8 cellular contexts compared by ENCODE assay signal in the genomic region with DNA sequence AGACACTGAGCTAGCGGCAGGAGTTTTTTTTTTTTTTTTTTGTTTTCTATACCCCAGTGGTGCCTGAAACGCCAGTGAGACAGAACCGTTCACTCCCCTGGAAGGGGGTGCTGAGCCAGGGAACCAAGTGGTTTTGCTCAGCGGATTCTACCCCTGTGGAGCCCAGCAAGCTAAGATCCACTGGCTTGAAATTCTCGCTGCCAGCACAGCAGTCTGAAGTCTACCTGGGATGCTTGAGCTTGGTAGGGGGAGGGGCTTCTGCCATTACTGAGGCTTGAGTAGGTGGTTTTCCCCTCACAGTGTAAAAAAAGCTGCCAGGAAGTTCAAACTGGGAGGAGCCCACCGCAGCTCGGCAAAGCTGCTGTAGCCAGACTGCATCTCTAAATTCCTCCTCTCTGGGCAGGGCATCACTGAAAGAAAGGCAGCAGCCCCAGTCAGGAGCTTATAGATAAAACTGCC.
DNase-seq lines count a peak whose midpoint lies in the region; ATAC-seq and TF ChIP-seq lines count a peak whose summit lies in the region.
"Not testable (repeated sequence)": the region's sequence is repeated elsewhere in the genome, so short reads cannot be mapped to it uniquely, and the experiment has no call there.

No MANE protein-coding gene starts in this region.

- H3K9ac ChIP-seq in iPS-15b (ENCODE audit: low read depth, low read length): not testable (repeated sequence)

- not testable (repeated sequence) for H3K79me2 ChIP-seq in OCI-LY7 (ENCODE audit: insufficient read depth, low read depth, low read length)

- H3K27ac Mint-ChIP-seq in CD4-positive, alpha-beta memory T cell: peak overlapping the region in 5 of 7 donors; percentile 57 to 93 (median 77)
- H3K27ac Mint-ChIP-seq in activated CD4-positive, alpha-beta T cell treated with anti-CD3 and anti-CD28 coated beads, Interleukin-2, amount 10 ng/mL, durations not matched to agents 7 days and 5 days: peak overlapping the region; percentile 91
- H3K27ac Mint-ChIP-seq in activated naive CD8-positive, alpha-beta T cell: peak overlapping the region; percentile 61

- not testable (repeated sequence) for BruUV-seq in OCI-LY7 (replicated peaks; lab: Mats Ljungman, UMichigan)

- not testable (repeated sequence) for TF ChIP-seq CTCF in OCI-LY7 (conservative IDR thresholded peaks at IDR 0.05; ENCODE audit: low read length)

- not testable (repeated sequence) for H3K4me2 ChIP-seq in OCI-LY7 (ENCODE audit: low read length)

- peak; percentile 28 to 40 for ATAC-seq in activated T-cell treated with anti-CD3 and anti-CD28 coated beads, Interleukin-2, amount 50 U/mL, for 4 hours

- H3K4me3 Mint-ChIP-seq in CD4-positive, alpha-beta memory T cell: peak overlapping the region; percentile 63 to 83 (median 74)
- peak overlapping the region; percentile 50 for H3K4me3 Mint-ChIP-seq in activated CD4-positive, alpha-beta T cell treated with anti-CD3 and anti-CD28 coated beads, Interleukin-2, amount 10 ng/mL, durations not matched to agents 7 days and 5 days
- H3K4me3 Mint-ChIP-seq in activated T-cell treated with anti-CD3 and anti-CD28 coated beads, Interleukin-2, amount 50 U/mL, for 4 hours: peak overlapping the region; percentile 63
- H3K4me3 Mint-ChIP-seq in activated naive CD8-positive, alpha-beta T cell: peak overlapping the region; percentile 71

- CTCF ChIA-PET in CD4-positive, alpha-beta memory T cell (lab: Charles Lee; ENCODE audit: partially characterized antibody): interaction anchor here (1.1 to 2.3 kb wide), 4 partner anchors 11 to 56 kb away, joined by 3 to 15 read pairs (median 6); no protein-coding TSS in a partner anchor
- CTCF ChIA-PET in OCI-LY7 (lab: Charles Lee; ENCODE audit: unreplicated experiment): not testable (repeated sequence)
- CTCF ChIA-PET in activated CD4-positive, alpha-beta T cell treated with anti-CD3 and anti-CD28 coated beads, Interleukin-2, amount 10 ng/mL, durations not matched to agents 7 days and 5 days (lab: Charles Lee): interaction anchor here (0.8 to 1.7 kb wide), 2 partner anchors 9 to 10 kb away, joined by 3 to 5 read pairs; no protein-coding TSS in a partner anchor

- H3K4me3 ChIP-seq in CD4-positive, alpha-beta memory T cell (ENCODE audit: low read length in 2 of 2): peak overlapping the region; percentile 13 to 17
- H3K4me3 ChIP-seq in OCI-LY7 (ENCODE audit: low read depth, low read length, poor library complexity, severe bottlenecking): not testable (repeated sequence)
- peak overlapping the region; percentile 26 for H3K4me3 ChIP-seq in iPS-15b (ENCODE audit: low read depth, low read length)

- H3K9me3 Mint-ChIP-seq in CD4-positive, alpha-beta memory T cell: peaks cover 3 to 53% (median 34%) of the 10 kb centered on the region in 8 donors
- H3K9me3 Mint-ChIP-seq in activated CD4-positive, alpha-beta T cell treated with anti-CD3 and anti-CD28 coated beads, Interleukin-2, amount 10 ng/mL, durations not matched to agents 7 days and 5 days: peaks cover 43% of the 10 kb centered on the region
- peaks cover 40% of the 10 kb centered on the region for H3K9me3 Mint-ChIP-seq in activated T-cell treated with anti-CD3 and anti-CD28 coated beads, Interleukin-2, amount 50 U/mL, for 4 hours
- H3K9me3 Mint-ChIP-seq in activated naive CD8-positive, alpha-beta T cell (ENCODE audit: low read depth): peaks cover 39% of the 10 kb centered on the region

- peak; percentile 67 to 78 (median 74) for DNase-seq in CD4-positive, alpha-beta memory T cell
- peak; percentile 5 for DNase-seq in OCI-LY7 (ENCODE audit: low spot score)
- peak; percentile 80 for DNase-seq in activated CD4-positive, alpha-beta T cell treated with anti-CD3 and anti-CD28 coated beads, Interleukin-2, amount 10 ng/mL, durations not matched to agents 7 days and 5 days
- DNase-seq in activated T-cell treated with anti-CD3 and anti-CD28 coated beads, Interleukin-2, amount 50 U/mL, for 4 hours: peak; percentile 16
- DNase-seq in stimulated activated CD4-positive, alpha-beta T cell treated with anti-CD3 and anti-CD28 coated beads, Interleukin-1b, Interleukin-23, amount 100 ng/mL, for 4 hours (ENCODE audit: low read depth in 2 of 2): peak; percentile 3 to 13
- DNase-seq in stimulated activated CD8-positive, alpha-beta memory T cell treated with anti-CD3 and anti-CD28 coated beads, Interleukin-7, amount 100 ng/mL, for 1 hour (ENCODE audit: low read depth in 2 of 2): peak; percentile 10 to 12

- H3K27ac ChIP-seq in CD4-positive, alpha-beta memory T cell (ENCODE audit: low read depth, low read length); OCI-LY7 (ENCODE audit: low read depth, low read length, poor library complexity, severe bottlenecking): not testable (repeated sequence)

- H2AFZ ChIP-seq in OCI-LY7 (ENCODE audit: low read length): not testable (repeated sequence)

- intact Hi-C loops in CD4-positive, alpha-beta memory T cell (cut with micrococcal nuclease): loop anchor here (5.0 kb wide), 2 partner anchors 171 to 351 kb away; partner anchors contain the start of gene DMAC1
- intact Hi-C loops in OCI-LY7 (cut with micrococcal nuclease; ENCODE audit: unreplicated experiment): not testable (repeated sequence)

- not testable (repeated sequence) for H3K27me3 ChIP-seq in CD4-positive, alpha-beta memory T cell (ENCODE audit: insufficient read depth, low read length); iPS-15b (ENCODE audit: control insufficient read depth, insufficient read depth, low read length)

- H3K4me1 ChIP-seq in CD4-positive, alpha-beta memory T cell (ENCODE audit: insufficient read depth, low read length): peaks cover 14% of the 10 kb centered on the region
- not testable (repeated sequence) for H3K4me1 ChIP-seq in OCI-LY7 (ENCODE audit: insufficient read depth, low read length, poor library complexity, severe bottlenecking); iPS-15b (ENCODE audit: control insufficient read depth, insufficient read depth, low read length)

- not testable (repeated sequence) for H3K9me2 ChIP-seq in OCI-LY7 (ENCODE audit: insufficient read depth, low read length)

- H3K27me3 Mint-ChIP-seq in CD4-positive, alpha-beta memory T cell; activated CD4-positive, alpha-beta T cell treated with anti-CD3 and anti-CD28 coated beads, Interleukin-2, amount 10 ng/mL, durations not matched to agents 7 days and 5 days; activated T-cell treated with anti-CD3 and anti-CD28 coated beads, Interleukin-2, amount 50 U/mL, for 4 hours (ENCODE audit: low read depth); activated naive CD8-positive, alpha-beta T cell: not testable (repeated sequence)

- not testable (repeated sequence) for H3K36me3 ChIP-seq in CD4-positive, alpha-beta memory T cell (ENCODE audit: insufficient read depth, low read length); OCI-LY7 (ENCODE audit: insufficient read depth, low read length); iPS-15b (ENCODE audit: control insufficient read depth, insufficient read depth, low read length)

- peaks cover 19 to 29% of the 10 kb centered on the region in 2 donors for H3K36me3 Mint-ChIP-seq in CD4-positive, alpha-beta memory T cell
- H3K36me3 Mint-ChIP-seq in activated CD4-positive, alpha-beta T cell treated with anti-CD3 and anti-CD28 coated beads, Interleukin-2, amount 10 ng/mL, durations not matched to agents 7 days and 5 days (ENCODE audit: low read depth): peaks cover 39% of the 10 kb centered on the region
- peaks cover 17% of the 10 kb centered on the region for H3K36me3 Mint-ChIP-seq in activated T-cell treated with anti-CD3 and anti-CD28 coated beads, Interleukin-2, amount 50 U/mL, for 4 hours (ENCODE audit: insufficient read depth)
- H3K36me3 Mint-ChIP-seq in activated naive CD8-positive, alpha-beta T cell: peaks cover 36% of the 10 kb centered on the region

- POLR2A ChIA-PET in CD4-positive, alpha-beta memory T cell (lab: Charles Lee; ENCODE audit: partially characterized antibody): interaction anchor here (1.0 to 1.4 kb wide), 3 partner anchors 12 to 37 kb away, joined by 3 to 4 read pairs (median 3); no protein-coding TSS in a partner anchor
- POLR2A ChIA-PET in OCI-LY7 (lab: Charles Lee): not testable (repeated sequence)
- POLR2A ChIA-PET in activated CD4-positive, alpha-beta T cell treated with anti-CD3 and anti-CD28 coated beads, Interleukin-2, amount 10 ng/mL, durations not matched to agents 7 days and 5 days (lab: Charles Lee): interaction anchor here (0.5 kb wide), 1 partner anchor 1058 kb away, joined by 4 read pairs; no protein-coding TSS in a partner anchor

- H4K20me1 ChIP-seq in OCI-LY7 (ENCODE audit: insufficient read depth, low read length): not testable (repeated sequence)

- H3K4me1 Mint-ChIP-seq in CD4-positive, alpha-beta memory T cell: peaks cover 14 to 29% (median 23%) of the 10 kb centered on the region in 4 donors
- H3K4me1 Mint-ChIP-seq in activated CD4-positive, alpha-beta T cell treated with anti-CD3 and anti-CD28 coated beads, Interleukin-2, amount 10 ng/mL, durations not matched to agents 7 days and 5 days: peaks cover 28% of the 10 kb centered on the region
- peaks cover 25% of the 10 kb centered on the region for H3K4me1 Mint-ChIP-seq in activated T-cell treated with anti-CD3 and anti-CD28 coated beads, Interleukin-2, amount 50 U/mL, for 4 hours (ENCODE audit: low read depth)
- peaks cover 28% of the 10 kb centered on the region for H3K4me1 Mint-ChIP-seq in activated naive CD8-positive, alpha-beta T cell (ENCODE audit: low read depth)

- not testable (repeated sequence) for H3K9me3 ChIP-seq in CD4-positive, alpha-beta memory T cell (ENCODE audit: control insufficient read depth in 1 of 2, low read length in 2 of 2); OCI-LY7 (ENCODE audit: low read length); iPS-15b (ENCODE audit: control insufficient read depth, insufficient read depth, low read length)

Comparison
In these comparisons a context has a peak if more than half of its experiments do, and no peak if none do; other contexts are left out.
1. DNase-seq: peak in every context shown above with its lines; median percentile 80 in activated CD4-positive, alpha-beta T cell treated with anti-CD3 and anti-CD28 coated beads, Interleukin-2, amount 10 ng/mL, durations not matched to agents 7 days and 5 days; 74 in CD4-positive, alpha-beta memory T cell; 16 in activated T-cell treated with anti-CD3 and anti-CD28 coated beads, Interleukin-2, amount 50 U/mL, for 4 hours; 11 in stimulated activated CD8-positive, alpha-beta memory T cell treated with anti-CD3 and anti-CD28 coated beads, Interleukin-7, amount 100 ng/mL, for 1 hour; 8 in stimulated activated CD4-positive, alpha-beta T cell treated with anti-CD3 and anti-CD28 coated beads, Interleukin-1b, Interleukin-23, amount 100 ng/mL, for 4 hours; 5 in OCI-LY7.